28 cellular contexts compared by ENCODE assay signal in genomic region chr9:69882998-69883565, GRCh38.
"Had no signal": no experiment of that assay in that cellular context is flagged by ENCODE, and none has a peak within 500 bp of the region (broad histone marks: within the 10 kb centered on the region; RNA-seq: fewer than 3 reads in every experiment).

No MANE protein-coding gene starts in this region.

- H3K4me3 ChIP-seq: dorsolateral prefrontal cortex, gastroesophageal sphincter, heart left ventricle, hepatocyte, left lung, mucosa of descending colon, pancreas, right lobe of liver, thoracic aorta, tibial nerve, upper lobe of left lung had no signal

- DNase-seq: dorsolateral prefrontal cortex; effector CD4-positive, alpha-beta T cell; foreskin keratinocyte; heart left ventricle; kidney; left lung; mesenchymal stem cell; mucosa of descending colon; naive B cell; pancreas; right lobe of liver; small intestine; stimulated activated CD4-positive, alpha-beta T cell treated with anti-CD3 and anti-CD28 coated beads, Interleukin-15, amount 100 ng/mL, for 24 hours; stimulated activated CD4-positive, alpha-beta T cell treated with anti-CD3 and anti-CD28 coated beads, Interleukin-2, amount 100 ng/mL, for 48 hours; stimulated activated naive B cell treated with anti-CD40 and anti-IgM and Interleukin-4, amounts not matched to agents 10 μg/mL and 1 μg/mL and 100 μg/mL, for 72 hours; upper lobe of left lung had no signal

- H3K4me1 Mint-ChIP-seq: naive B cell; stimulated activated naive B cell treated with anti-CD40 and anti-IgM and Interleukin-4, amounts not matched to agents 10 μg/mL and 1 μg/mL and 100 μg/mL, for 72 hours had no signal

- H3K9me3 Mint-ChIP-seq: natural killer cell treated with Interleukin-12 subunit alpha and Interleukin-12 subunit beta and Interleukin-15 and Interleukin-18, amount 100 ng/mL, for 72 hours; stimulated activated naive CD8-positive, alpha-beta T cell treated with anti-CD3 and anti-CD28 coated beads, Interleukin-15, Interleukin-2, amounts not matched to agents 100 ng/mL and 50 ng/mL, for 24 hours had no signal

- ATAC-seq: esophagus mucosa; foreskin keratinocyte; gastroesophageal sphincter; heart left ventricle; left lung; mucosa of descending colon; natural killer cell treated with Interleukin-12 subunit alpha and Interleukin-12 subunit beta and Interleukin-15 and Interleukin-18, amount 100 ng/mL, for 72 hours; pancreas; right lobe of liver; stimulated activated naive B cell treated with anti-CD40 and anti-IgM and Interleukin-4, amounts not matched to agents 10 μg/mL and 1 μg/mL and 100 μg/mL, for 72 hours had no signal

- H3K27me3 ChIP-seq: dorsolateral prefrontal cortex, foreskin keratinocyte, gastroesophageal sphincter, heart left ventricle, hepatocyte, left lung, neutrophil, pancreas, right lobe of liver, tibial nerve, upper lobe of left lung had no signal

- H3K4me1 ChIP-seq: left lung, pancreas had no signal

- FAIRE-seq: kidney, pancreas, small intestine, urothelium cell line had no signal

- H3K36me3 ChIP-seq: gastroesophageal sphincter, heart left ventricle, left lung, neutrophil, pancreas, right lobe of liver, thoracic aorta, tibial nerve, upper lobe of left lung had no signal

- H3K9me3 ChIP-seq: mucosa of descending colon, neutrophil, pancreas, right lobe of liver, thoracic aorta, upper lobe of left lung had no signal

- H3K36me3 Mint-ChIP-seq: naive B cell; natural killer cell treated with Interleukin-12 subunit alpha and Interleukin-12 subunit beta and Interleukin-15 and Interleukin-18, amount 100 ng/mL, for 72 hours; stimulated activated naive B cell treated with anti-CD40 and anti-IgM and Interleukin-4, amounts not matched to agents 10 μg/mL and 1 μg/mL and 100 μg/mL, for 72 hours had no signal

- H3K27ac Mint-ChIP-seq: mesothelial cell of epicardium; naive B cell; natural killer cell treated with Interleukin-12 subunit alpha and Interleukin-12 subunit beta and Interleukin-15 and Interleukin-18, amount 100 ng/mL, for 72 hours; stimulated activated naive B cell treated with anti-CD40 and anti-IgM and Interleukin-4, amounts not matched to agents 10 μg/mL and 1 μg/mL and 100 μg/mL, for 72 hours; stimulated activated naive CD8-positive, alpha-beta T cell treated with anti-CD3 and anti-CD28 coated beads, Interleukin-15, Interleukin-2, amounts not matched to agents 100 ng/mL and 50 ng/mL, for 24 hours had no signal

- H3K4me3 Mint-ChIP-seq: mesothelial cell of epicardium; naive B cell; natural killer cell treated with Interleukin-12 subunit alpha and Interleukin-12 subunit beta and Interleukin-15 and Interleukin-18, amount 100 ng/mL, for 72 hours; neural crest cell; stimulated activated naive B cell treated with anti-CD40 and anti-IgM and Interleukin-4, amounts not matched to agents 10 μg/mL and 1 μg/mL and 100 μg/mL, for 72 hours; stimulated activated naive CD8-positive, alpha-beta T cell treated with anti-CD3 and anti-CD28 coated beads, Interleukin-15, Interleukin-2, amounts not matched to agents 100 ng/mL and 50 ng/mL, for 24 hours had no signal

- H3K27ac ChIP-seq: dorsolateral prefrontal cortex, epithelial cell of prostate, foreskin keratinocyte, gastroesophageal sphincter, heart left ventricle, hepatocyte, left lung, neutrophil, pancreas, right lobe of liver, thoracic aorta, tibial nerve, upper lobe of left lung had no signal
